ENCODE assay signal across 16 cellular contexts in genomic region chr11:126452718-126453117, GRCh38.
"Had no signal": no experiment of that assay in that cellular context is flagged by ENCODE, and none has a peak within 500 bp of the region (broad histone marks: within the 10 kb centered on the region; RNA-seq: fewer than 3 reads in every experiment).

No MANE protein-coding gene starts in this region.

- H3K27me3 ChIP-seq: breast epithelium, right lobe of liver, suprapubic skin, upper lobe of left lung had no signal

- H3K36me3 Mint-ChIP-seq: memory B cell had no signal

- H3K27me3 Mint-ChIP-seq: activated naive CD8-positive, alpha-beta T cell treated with anti-CD3 and anti-CD28 coated beads, Interleukin-2, amount 50 U/mL, for 24 hours; activated T-helper 17 cell treated with anti-CD3 and anti-CD28 coated beads, Interleukin-2, amount 50 U/mL, for 72 hours; stimulated activated naive CD8-positive, alpha-beta T cell treated with anti-CD3 and anti-CD28 coated beads, Interleukin-15, Interleukin-2, amounts not matched to agents 100 ng/mL and 50 ng/mL, for 24 hours had no signal

- DNase-seq: activated CD4-positive, alpha-beta T cell treated with anti-CD3 and anti-CD28 coated beads, Interleukin-2, amount 50 U/mL, for 48 hours; activated naive CD4-positive, alpha-beta T cell treated with anti-CD3 and anti-CD28 coated beads for 36 hours; activated naive CD8-positive, alpha-beta T cell treated with anti-CD3 and anti-CD28 coated beads, Interleukin-2, amount 50 U/mL, for 24 hours; effector memory CD4-positive, alpha-beta T cell; left ventricle myocardium inferior; psoas muscle; right lobe of liver; T-helper 1 cell; upper lobe of left lung had no signal

- H3K27ac ChIP-seq: breast epithelium, left ventricle myocardium inferior, psoas muscle, right lobe of liver, suprapubic skin, upper lobe of left lung had no signal

- H3K4me3 ChIP-seq: left ventricle myocardium inferior, psoas muscle, right lobe of liver, suprapubic skin, upper lobe of left lung had no signal

- H3K27ac Mint-ChIP-seq: activated naive CD4-positive, alpha-beta T cell treated with anti-CD3 and anti-CD28 coated beads for 36 hours; activated naive CD8-positive, alpha-beta T cell treated with anti-CD3 and anti-CD28 coated beads, Interleukin-2, amount 50 U/mL, for 24 hours; activated T-helper 17 cell treated with anti-CD3 and anti-CD28 coated beads, Interleukin-2, amount 50 U/mL, for 72 hours; dendritic cell treated with granulocyte-macrophage colony-stimulating factor and Interleukin-4, amounts not matched to agents 40 ng/mL and 50 ng/mL, for 4 days; memory B cell; stimulated activated naive CD8-positive, alpha-beta T cell treated with anti-CD3 and anti-CD28 coated beads, Interleukin-15, Interleukin-2, amounts not matched to agents 100 ng/mL and 50 ng/mL, for 24 hours had no signal

- H3K4me3 Mint-ChIP-seq: activated naive CD4-positive, alpha-beta T cell treated with anti-CD3 and anti-CD28 coated beads for 36 hours; activated naive CD8-positive, alpha-beta T cell treated with anti-CD3 and anti-CD28 coated beads, Interleukin-2, amount 50 U/mL, for 24 hours; activated T-helper 17 cell treated with anti-CD3 and anti-CD28 coated beads, Interleukin-2, amount 50 U/mL, for 72 hours; dendritic cell treated with granulocyte-macrophage colony-stimulating factor and Interleukin-4, amounts not matched to agents 40 ng/mL and 50 ng/mL, for 4 days; memory B cell; stimulated activated naive CD8-positive, alpha-beta T cell treated with anti-CD3 and anti-CD28 coated beads, Interleukin-15, Interleukin-2, amounts not matched to agents 100 ng/mL and 50 ng/mL, for 24 hours had no signal

- ATAC-seq: activated naive CD8-positive, alpha-beta T cell treated with anti-CD3 and anti-CD28 coated beads, Interleukin-2, amount 50 U/mL, for 24 hours; activated T-helper 17 cell treated with anti-CD3 and anti-CD28 coated beads, Interleukin-2, amount 50 U/mL, for 72 hours; psoas muscle; right lobe of liver had no signal

- H3K36me3 ChIP-seq: breast epithelium, left ventricle myocardium inferior, right lobe of liver, suprapubic skin, upper lobe of left lung had no signal

- H3K9me3 ChIP-seq: breast epithelium, left ventricle myocardium inferior, psoas muscle, right lobe of liver, suprapubic skin, upper lobe of left lung had no signal

- FAIRE-seq: keratinocyte had no signal

- H3K4me1 ChIP-seq: breast epithelium, left ventricle myocardium inferior, psoas muscle, right lobe of liver had no signal

- H3K4me1 Mint-ChIP-seq: activated naive CD8-positive, alpha-beta T cell treated with anti-CD3 and anti-CD28 coated beads, Interleukin-2, amount 50 U/mL, for 24 hours had no signal
